ENCODE assay signal across 29 cellular contexts in the genomic region with DNA sequence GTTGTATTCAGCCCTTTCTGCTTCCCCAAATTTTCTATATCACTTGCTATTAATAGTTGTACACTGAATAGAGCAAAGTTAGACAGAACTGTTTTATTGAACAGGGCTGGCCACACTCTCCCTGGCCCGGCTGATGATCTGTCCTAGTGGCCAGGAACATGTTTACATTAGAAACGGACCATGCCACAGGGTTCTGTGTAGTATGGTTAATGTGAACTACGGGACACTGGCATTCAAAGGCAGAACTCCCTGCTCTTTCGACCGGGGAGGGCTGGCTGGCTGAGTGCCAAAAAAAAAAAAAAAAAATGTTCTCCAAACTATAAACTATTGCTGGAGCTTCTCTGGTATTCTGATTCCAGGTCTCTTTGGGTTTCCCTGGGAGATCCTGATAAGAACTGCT.
A peak's percentile ranks its signal among the peaks of the same experiment; 100 is the strongest.
DNase-seq lines count a peak whose midpoint lies in the region; ATAC-seq, FAIRE-seq and TF ChIP-seq lines count a peak whose summit lies in the region.
"Had no signal": no experiment of that assay in that cellular context is flagged by ENCODE, and none has a peak within 500 bp of the region (broad histone marks: within the 10 kb centered on the region; RNA-seq: fewer than 3 reads in every experiment).

No MANE protein-coding gene starts in this region.

- H3K9ac ChIP-seq in adipocyte (ENCODE audit: low read length), result no peak overlapping the region

- intact Hi-C loops in Right ventricle myocardium inferior (cut with DNase I), result no loop called here
- intact Hi-C loops in left lung (cut with DNase I), result no loop called here

- H2AFZ ChIP-seq in hepatocyte, result peak overlapping the region; percentile 17
- H2AFZ ChIP-seq: PC-9 had no signal

- H4K20me1 ChIP-seq in hepatocyte (ENCODE audit: insufficient read depth, poor library complexity, severe bottlenecking), result no peaks in the 10 kb centered on the region

- TF ChIP-seq CTCF in right atrium auricular region (IDR thresholded peaks at IDR 0.05) (no peak), hepatocyte (IDR thresholded peaks at IDR 0.05; ENCODE audit: poor library complexity) (no peak), left lung (IDR thresholded peaks at IDR 0.05) (no peak), Peyer's patch (IDR thresholded peaks at IDR 0.05) (no peak)

- no peak for FAIRE-seq in urothelium cell line (lab: Jason Lieb, UNC)
- FAIRE-seq: GM18507, GM19239 had no signal

- H3K36me3 ChIP-seq in right atrium auricular region (no peaks in the 10 kb centered on the region), adipocyte (ENCODE audit: control insufficient read depth, insufficient read depth, low read length, severe bottlenecking) (no peaks in the 10 kb centered on the region), hepatocyte (replicated peaks; ENCODE audit: insufficient read depth, low read depth) (no peaks in the 10 kb centered on the region), left lung (no peaks in the 10 kb centered on the region), Peyer's patch (no peaks in the 10 kb centered on the region)
- H3K36me3 ChIP-seq: ascending aorta, esophagus squamous epithelium, upper lobe of right lung, WERI-Rb-1 had no signal

- no peak overlapping the region for H3K4me2 ChIP-seq in hepatocyte
- H3K4me2 ChIP-seq: PC-9 had no signal

- ATAC-seq in Right ventricle myocardium inferior (peak; percentile 16), GM18498 (IDR thresholded peaks at IDR 0.05; ENCODE audit: unreplicated experiment) (no peak), left lung (no peak)
- ATAC-seq: upper lobe of right lung had no signal

- H3K4me3 ChIP-seq in right atrium auricular region, result no peak overlapping the region
- H3K4me3 ChIP-seq in adipocyte (ENCODE audit: low read length), result no peak overlapping the region
- no peak overlapping the region for H3K4me3 ChIP-seq in hepatocyte
- H3K4me3 ChIP-seq in left lung, result no peak overlapping the region
- no peak overlapping the region for H3K4me3 ChIP-seq in Peyer's patch
- H3K4me3 ChIP-seq: ascending aorta, esophagus squamous epithelium, PC-9, upper lobe of right lung had no signal

- 35% methylated on average over 5 of the region's 5 CpGs for WGBS in hepatocyte (ENCODE audit: low lambda C conversion rate, missing lambda C conversion rate)

- H3K79me2 ChIP-seq in hepatocyte, result no peaks in the 10 kb centered on the region

- no peaks in the 10 kb centered on the region for H3K9me2 ChIP-seq in hepatocyte (replicated peaks; ENCODE audit: insufficient read depth)

- H3K27ac ChIP-seq in right atrium auricular region, result no peak overlapping the region
- H3K27ac ChIP-seq in hepatocyte, result no peak overlapping the region
- H3K27ac ChIP-seq in left lung, result no peak overlapping the region
- H3K27ac ChIP-seq in Peyer's patch, result no peak overlapping the region
- H3K27ac ChIP-seq: ascending aorta, esophagus squamous epithelium, PC-9, upper lobe of right lung, WERI-Rb-1 had no signal

- H3K4me1 ChIP-seq in right atrium auricular region, result no peaks in the 10 kb centered on the region
- peaks cover 45% of the 10 kb centered on the region for H3K4me1 ChIP-seq in adipocyte (ENCODE audit: control insufficient read depth, insufficient read depth, low read length)
- H3K4me1 ChIP-seq in hepatocyte (ENCODE audit: insufficient read depth), result peaks cover 10% of the 10 kb centered on the region
- H3K4me1 ChIP-seq in left lung, result no peaks in the 10 kb centered on the region
- H3K4me1 ChIP-seq in Peyer's patch, result no peaks in the 10 kb centered on the region
- H3K4me1 ChIP-seq: ascending aorta, esophagus squamous epithelium, upper lobe of right lung had no signal

- no peaks in the 10 kb centered on the region for H3K9me3 ChIP-seq in right atrium auricular region
- no peaks in the 10 kb centered on the region for H3K9me3 ChIP-seq in adipocyte (ENCODE audit: control insufficient read depth, low read length)
- no peaks in the 10 kb centered on the region for H3K9me3 ChIP-seq in hepatocyte (ENCODE audit: low read depth)
- H3K9me3 ChIP-seq in left lung, result no peaks in the 10 kb centered on the region
- H3K9me3 ChIP-seq in Peyer's patch, result no peaks in the 10 kb centered on the region
- H3K9me3 ChIP-seq: ascending aorta, esophagus squamous epithelium, upper lobe of right lung had no signal

- no peak for DNase-seq in Right ventricle myocardium inferior (ENCODE audit: missing footprints)
- DNase-seq in right atrium auricular region (ENCODE audit: low spot score), result no peak
- peak; percentile 15 for DNase-seq in adipocyte (ENCODE audit: low read depth)
- DNase-seq in hepatocyte (ENCODE audit: low spot score), result no peak
- DNase-seq in urothelium cell line (ENCODE audit: low spot score), result peak; percentile 13
- DNase-seq in left lung, result no peak
- no peak for DNase-seq in Peyer's patch
- DNase-seq: activated CD4-positive, alpha-beta T cell treated with anti-CD3 and anti-CD28 coated beads, Interleukin-2, amount 50 U/mL, for 1 hour; activated gamma-delta T cell; activated naive CD8-positive, alpha-beta T cell treated with anti-CD3 and anti-CD28 coated beads for 36 hours; activated T-cell treated with anti-CD3 and anti-CD28 coated beads, Interleukin-2, amount 50 U/mL, for 24 hours; CD4-positive, CD25-positive, alpha-beta regulatory T cell; esophagus squamous epithelium; hippocampal formation; Karpas-422; mammary epithelial cell; NCI-H1417; NCI-H2081; NCI-H524 treated with DMSO at 0.1 percent for 48 hours; nephron progenitor cell; PC-9; SHP77; stimulated activated CD4-positive, alpha-beta T cell treated with anti-CD3 and anti-CD28 coated beads, Interleukin-15, amount 100 ng/mL, for 24 hours; upper lobe of right lung; WERI-Rb-1 had no signal

- H3K27me3 ChIP-seq in right atrium auricular region, result no peaks in the 10 kb centered on the region
- H3K27me3 ChIP-seq in adipocyte (replicated peaks; ENCODE audit: control insufficient read depth, insufficient read depth, low read length), result no peaks in the 10 kb centered on the region
- no peaks in the 10 kb centered on the region for H3K27me3 ChIP-seq in hepatocyte
- no peaks in the 10 kb centered on the region for H3K27me3 ChIP-seq in left lung
- no peaks in the 10 kb centered on the region for H3K27me3 ChIP-seq in Peyer's patch
- H3K27me3 ChIP-seq: ascending aorta, esophagus squamous epithelium, upper lobe of right lung had no signal

- TF ChIP-seq POLR2A in Peyer's patch (IDR thresholded peaks at IDR 0.05), result no peak

Comparison
In these comparisons a context has a peak if more than half of its experiments do, and no peak if none do; other contexts are left out.
1. DNase-seq: peak in adipocyte (single experiment) and urothelium cell line (single experiment); none in Right ventricle myocardium inferior (single experiment), right atrium auricular region (single experiment), hepatocyte (single experiment), left lung (0 of 2) and Peyer's patch (0 of 3).